ENCODE assay signal across 13 cellular contexts in the genomic region with DNA sequence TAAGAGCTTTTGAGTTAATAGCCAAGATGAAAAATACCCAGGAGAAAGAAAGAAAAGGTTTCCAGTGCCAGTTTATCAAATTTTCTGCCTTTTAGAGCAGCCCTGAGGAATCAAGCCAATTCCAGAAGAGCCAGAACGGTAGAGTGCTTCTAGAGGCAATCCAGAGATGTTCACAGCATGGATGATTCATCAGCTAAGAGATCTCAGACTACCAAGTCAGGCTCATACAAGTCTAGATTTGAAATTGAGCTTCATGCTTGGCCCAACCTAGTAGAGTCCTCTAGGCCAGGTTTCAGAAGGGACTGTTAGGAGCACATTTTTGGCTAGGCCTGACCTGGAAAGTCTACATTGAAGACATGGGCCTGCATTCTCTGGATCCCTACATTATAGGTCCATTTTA. TPM values are rescaled to one million over a fixed set of nuclear protein-coding genes. Genes with fewer than 3 reads are reported as not detected.
A peak's percentile ranks its signal among the peaks of the same experiment; 100 is the strongest.
DNase-seq lines count a peak whose midpoint lies in the region; ATAC-seq and TF ChIP-seq lines count a peak whose summit lies in the region.
"Had no signal": no experiment of that assay in that cellular context is flagged by ENCODE, and none has a peak within 500 bp of the region (broad histone marks: within the 10 kb centered on the region; RNA-seq: fewer than 3 reads in every experiment).

No MANE protein-coding gene starts in this region.

- H3F3A ChIP-seq in PC-3 (ENCODE audit: low read length, unreplicated experiment) = no peaks in the 10 kb centered on the region

- H3K9me3 ChIP-seq in PC-3 (ENCODE audit: low read length) = no peaks in the 10 kb centered on the region
- H3K9me3 ChIP-seq in vagina = no peaks in the 10 kb centered on the region

- no peaks in the 10 kb centered on the region for H3K9me2 ChIP-seq in PC-3 (replicated peaks; ENCODE audit: low read length)

- intact Hi-C loops in PC-3 (cut with micrococcal nuclease) (no loop called here), vagina (cut with DNase I) (no loop called here)

- no peak for TF ChIP-seq POLR2A in vagina (IDR thresholded peaks at IDR 0.05)

- H3K36me3 ChIP-seq in PC-3 (ENCODE audit: low read depth, low read length) (peaks cover 8% of the 10 kb centered on the region; the same call in 1 of the 2 replicates), vagina (peaks cover 0 to 35% of the 10 kb centered on the region in 2 donors)

- POLR2A ChIA-PET in PC-3 (lab: Charles Lee; ENCODE audit: unreplicated experiment) = no interaction called here

- H3K27me3 ChIP-seq in PC-3 (ENCODE audit: low read length) = no peaks in the 10 kb centered on the region
- no peaks in the 10 kb centered on the region for H3K27me3 ChIP-seq in vagina

- no peak overlapping the region for H3K27ac ChIP-seq in PC-3 (ENCODE audit: low read length)
- H3K27ac ChIP-seq in vagina = no peak overlapping the region

- peak; percentile 12 for DNase-seq in AG10803 (ENCODE audit: low read depth)
- no peak for DNase-seq in PC-3
- peak; percentile 19 for DNase-seq in choroid plexus epithelial cell (ENCODE audit: low read depth)
- peak; percentile 15 for DNase-seq in kidney glomerular epithelial cell (lab: John Stamatoyannopoulos, UW)
- DNase-seq in NCI-H2081 treated with DMSO at 0.1 percent for 48 hours (lab: John Stamatoyannopoulos, UW) = no peak
- DNase-seq in vagina (ENCODE audit: extremely low spot score in 2 of 2) = no peak
- DNase-seq: CD4-positive, alpha-beta T cell; IMR-90; Kasumi-1; NCI-H2029; NCI-H524 had no signal

- H3K79me2 ChIP-seq in PC-3 (ENCODE audit: low read length) = no peaks in the 10 kb centered on the region

- CTCF ChIA-PET in PC-3 (lab: Charles Lee) = no interaction called here

- ATAC-seq in PC-3 (no peak), HG03139 (IDR thresholded peaks at IDR 0.05; ENCODE audit: unreplicated experiment) (no peak)

- H3K4me1 ChIP-seq in PC-3 (ENCODE audit: insufficient read depth, low read length) = no peaks in the 10 kb centered on the region
- no peaks in the 10 kb centered on the region for H3K4me1 ChIP-seq in vagina

- no peaks in the 10 kb centered on the region for H4K20me1 ChIP-seq in PC-3 (ENCODE audit: low read length)

- TSS peak; percentile 6 for BruUV-seq in PC-3 (replicated peaks; lab: Mats Ljungman, UMichigan)

- H3K4me2 ChIP-seq in PC-3 (ENCODE audit: low read length) = no peak overlapping the region

- no peak overlapping the region for H2AFZ ChIP-seq in PC-3 (ENCODE audit: low read length)

- H3K9ac ChIP-seq in PC-3 (ENCODE audit: low read length) = no peak overlapping the region

- no peak overlapping the region for H3K4me3 ChIP-seq in AG10803 (ENCODE audit: low read length)
- H3K4me3 ChIP-seq in PC-3 (ENCODE audit: low read length) = no peak overlapping the region
- H3K4me3 ChIP-seq in choroid plexus epithelial cell (ENCODE audit: low read depth, low read length) = no peak overlapping the region
- H3K4me3 ChIP-seq in vagina = no peak overlapping the region

- TF ChIP-seq CTCF in AG10803 (conservative IDR thresholded peaks at IDR 0.05; ENCODE audit: low read length) = no peak
- TF ChIP-seq CTCF in PC-3 (conservative IDR thresholded peaks at IDR 0.05; ENCODE audit: low read depth, low read length) = no peak
- TF ChIP-seq CTCF in choroid plexus epithelial cell (conservative IDR thresholded peaks at IDR 0.05; ENCODE audit: low read depth, low read length) = no peak
- TF ChIP-seq CTCF in vagina (IDR thresholded peaks at IDR 0.05) = no peak

RNA-seq across cellular contexts. Expression of a gene that starts 15.5 kb away (rescaled TPM):
- total RNA-seq in PC-3 (2014; rRNA removed) = 16.5 and 21.0 TPM in 2 replicates
- 43.7 TPM for total RNA-seq in vagina

RNA-seq across cellular contexts. Expression of a gene that starts 15.5 kb away (rescaled TPM):
- total RNA-seq in PC-3 (2014; rRNA removed) = not detected in 2 replicates
- not detected for total RNA-seq in vagina
- total RNA-seq: A673 had no signal

RNA-seq across cellular contexts. Expression of a gene that starts 40.1 kb away (rescaled TPM):
- total RNA-seq in PC-3 (2014; rRNA removed) (47.4 and 58.9 TPM in 2 replicates), vagina (45.9 TPM)

RNA-seq across cellular contexts. Expression of a gene that starts 40.2 kb away (rescaled TPM):
- 1.2 TPM in 2 replicates for total RNA-seq in PC-3 (2014; rRNA removed)
- 8.8 TPM for total RNA-seq in vagina

Comparison
In these comparisons a context has a peak if more than half of its experiments do, and no peak if none do; other contexts are left out.
1. DNase-seq: peak in AG10803 (single experiment), choroid plexus epithelial cell (single experiment) and kidney glomerular epithelial cell (single experiment); none in PC-3 (single experiment), NCI-H2081 treated with DMSO at 0.1 percent for 48 hours (single experiment) and vagina (0 of 2).